1 cellular context compared by ENCODE assay signal in genomic region chr1:116681343-116681899, GRCh38.
TF ChIP-seq lines count a peak whose summit lies in the region.

No MANE protein-coding gene starts in this region.

TF ChIP-seq in GM12878, 131 proteins besides CTCF, POLR2A, EP300 and RAD21 (continued from another document):
- TF ChIP-seq ZBTB40 (IDR thresholded peaks at IDR 0.05; ENCODE audit: borderline replicate concordance) (no peak), ZBED1 (IDR thresholded peaks at IDR 0.05; ENCODE audit: borderline replicate concordance) (no peak), PAX5 (IDR thresholded peaks at IDR 0.05; ENCODE audit: borderline replicate concordance, low read depth, low read length) (no peak), SKIL (IDR thresholded peaks at IDR 0.05; ENCODE audit: low read depth, poor library complexity, severe bottlenecking) (no peak), ESRRA (IDR thresholded peaks at IDR 0.05; ENCODE audit: low read length) (no peak), RBBP5 (conservative IDR thresholded peaks at IDR 0.05) (no peak), SRF (IDR thresholded peaks at IDR 0.05; ENCODE audit: low read depth in 2 of 2, low read length in 2 of 2) (no peak), POU2F2 (IDR thresholded peaks at IDR 0.05; ENCODE audit: borderline replicate concordance, low read depth, low read length) (no peak), ZNF384 (IDR thresholded peaks at IDR 0.05; ENCODE audit: borderline replicate concordance, low read depth, low read length) (no peak), NFIC (IDR thresholded peaks at IDR 0.05; ENCODE audit: low read depth, low read length) (no peak), TBL1XR1 (IDR thresholded peaks at IDR 0.05; ENCODE audit: low read depth, low read length) (no peak), NR2C1 (IDR thresholded peaks at IDR 0.05) (no peak), ZBTB33 (IDR thresholded peaks at IDR 0.05) (no peak), MYB (IDR thresholded peaks at IDR 0.05; ENCODE audit: borderline replicate concordance, low read depth, low read length) (no peak), SMAD5 (IDR thresholded peaks at IDR 0.05; ENCODE audit: low read depth) (no peak)
- TF ChIP-seq, protein P1, sequence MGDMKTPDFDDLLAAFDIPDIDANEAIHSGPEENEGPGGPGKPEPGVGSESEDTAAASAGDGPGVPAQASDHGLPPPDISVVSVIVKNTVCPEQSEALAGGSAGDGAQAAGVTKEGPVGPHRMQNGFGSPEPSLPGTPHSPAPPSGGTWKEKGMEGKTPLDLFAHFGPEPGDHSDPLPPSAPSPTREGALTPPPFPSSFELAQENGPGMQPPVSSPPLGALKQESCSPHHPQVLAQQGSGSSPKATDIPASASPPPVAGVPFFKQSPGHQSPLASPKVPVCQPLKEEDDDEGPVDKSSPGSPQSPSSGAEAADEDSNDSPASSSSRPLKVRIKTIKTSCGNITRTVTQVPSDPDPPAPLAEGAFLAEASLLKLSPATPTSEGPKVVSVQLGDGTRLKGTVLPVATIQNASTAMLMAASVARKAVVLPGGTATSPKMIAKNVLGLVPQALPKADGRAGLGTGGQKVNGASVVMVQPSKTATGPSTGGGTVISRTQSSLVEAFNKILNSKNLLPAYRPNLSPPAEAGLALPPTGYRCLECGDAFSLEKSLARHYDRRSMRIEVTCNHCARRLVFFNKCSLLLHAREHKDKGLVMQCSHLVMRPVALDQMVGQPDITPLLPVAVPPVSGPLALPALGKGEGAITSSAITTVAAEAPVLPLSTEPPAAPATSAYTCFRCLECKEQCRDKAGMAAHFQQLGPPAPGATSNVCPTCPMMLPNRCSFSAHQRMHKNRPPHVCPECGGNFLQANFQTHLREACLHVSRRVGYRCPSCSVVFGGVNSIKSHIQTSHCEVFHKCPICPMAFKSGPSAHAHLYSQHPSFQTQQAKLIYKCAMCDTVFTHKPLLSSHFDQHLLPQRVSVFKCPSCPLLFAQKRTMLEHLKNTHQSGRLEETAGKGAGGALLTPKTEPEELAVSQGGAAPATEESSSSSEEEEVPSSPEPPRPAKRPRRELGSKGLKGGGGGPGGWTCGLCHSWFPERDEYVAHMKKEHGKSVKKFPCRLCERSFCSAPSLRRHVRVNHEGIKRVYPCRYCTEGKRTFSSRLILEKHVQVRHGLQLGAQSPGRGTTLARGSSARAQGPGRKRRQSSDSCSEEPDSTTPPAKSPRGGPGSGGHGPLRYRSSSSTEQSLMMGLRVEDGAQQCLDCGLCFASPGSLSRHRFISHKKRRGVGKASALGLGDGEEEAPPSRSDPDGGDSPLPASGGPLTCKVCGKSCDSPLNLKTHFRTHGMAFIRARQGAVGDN (IDR thresholded peaks at IDR 0.05) = no peak
